ENCODE assay signal across 1 cellular context in the genomic region with DNA sequence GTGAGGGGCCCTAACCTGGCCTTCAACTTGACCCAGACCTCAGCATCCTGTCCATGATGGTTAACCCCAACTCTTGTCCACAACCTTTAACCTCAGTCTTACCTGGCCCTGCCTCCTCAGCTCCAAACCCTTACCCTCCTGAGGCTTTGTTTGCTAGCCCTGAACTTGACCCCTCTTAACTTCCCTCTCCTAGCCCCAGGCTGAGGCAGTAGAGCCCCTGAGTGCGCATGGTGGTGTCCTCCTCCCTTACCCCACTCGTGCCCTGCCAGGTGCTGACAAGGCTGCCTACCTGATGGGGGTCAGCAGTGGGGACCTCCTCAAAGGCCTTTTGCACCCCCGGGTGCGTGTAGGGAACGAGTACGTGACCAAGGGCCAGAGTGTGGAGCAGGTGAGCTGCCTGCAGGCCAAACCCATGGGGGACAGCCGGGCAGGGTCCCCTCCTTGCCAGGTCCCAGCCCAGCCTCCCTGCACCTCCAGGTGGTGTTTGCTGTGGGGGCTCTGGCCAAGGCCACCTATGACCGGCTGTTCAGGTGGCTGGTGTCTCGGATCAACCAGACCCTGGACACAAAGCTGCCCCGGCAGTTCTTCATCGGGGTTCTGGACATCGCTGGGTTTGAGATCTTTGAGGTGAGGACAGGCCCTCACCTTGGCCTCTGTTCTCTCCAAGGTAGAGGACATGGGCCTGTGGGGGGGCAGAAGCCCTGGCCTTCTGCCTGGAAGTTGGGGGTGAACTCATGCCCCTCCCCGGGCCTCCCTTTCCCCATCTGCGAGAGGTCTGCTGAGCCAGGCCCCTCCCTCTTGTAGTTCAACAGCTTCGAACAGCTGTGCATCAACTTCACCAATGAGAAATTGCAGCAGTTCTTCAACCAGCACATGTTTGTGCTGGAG.
TF ChIP-seq lines count a peak whose summit lies in the region.

No MANE protein-coding gene starts in this region.

TF ChIP-seq in HepG2, 621 proteins besides CTCF, POLR2A, EP300 and RAD21 (continued from another document and continues in another):
- TF ChIP-seq, protein P1, sequence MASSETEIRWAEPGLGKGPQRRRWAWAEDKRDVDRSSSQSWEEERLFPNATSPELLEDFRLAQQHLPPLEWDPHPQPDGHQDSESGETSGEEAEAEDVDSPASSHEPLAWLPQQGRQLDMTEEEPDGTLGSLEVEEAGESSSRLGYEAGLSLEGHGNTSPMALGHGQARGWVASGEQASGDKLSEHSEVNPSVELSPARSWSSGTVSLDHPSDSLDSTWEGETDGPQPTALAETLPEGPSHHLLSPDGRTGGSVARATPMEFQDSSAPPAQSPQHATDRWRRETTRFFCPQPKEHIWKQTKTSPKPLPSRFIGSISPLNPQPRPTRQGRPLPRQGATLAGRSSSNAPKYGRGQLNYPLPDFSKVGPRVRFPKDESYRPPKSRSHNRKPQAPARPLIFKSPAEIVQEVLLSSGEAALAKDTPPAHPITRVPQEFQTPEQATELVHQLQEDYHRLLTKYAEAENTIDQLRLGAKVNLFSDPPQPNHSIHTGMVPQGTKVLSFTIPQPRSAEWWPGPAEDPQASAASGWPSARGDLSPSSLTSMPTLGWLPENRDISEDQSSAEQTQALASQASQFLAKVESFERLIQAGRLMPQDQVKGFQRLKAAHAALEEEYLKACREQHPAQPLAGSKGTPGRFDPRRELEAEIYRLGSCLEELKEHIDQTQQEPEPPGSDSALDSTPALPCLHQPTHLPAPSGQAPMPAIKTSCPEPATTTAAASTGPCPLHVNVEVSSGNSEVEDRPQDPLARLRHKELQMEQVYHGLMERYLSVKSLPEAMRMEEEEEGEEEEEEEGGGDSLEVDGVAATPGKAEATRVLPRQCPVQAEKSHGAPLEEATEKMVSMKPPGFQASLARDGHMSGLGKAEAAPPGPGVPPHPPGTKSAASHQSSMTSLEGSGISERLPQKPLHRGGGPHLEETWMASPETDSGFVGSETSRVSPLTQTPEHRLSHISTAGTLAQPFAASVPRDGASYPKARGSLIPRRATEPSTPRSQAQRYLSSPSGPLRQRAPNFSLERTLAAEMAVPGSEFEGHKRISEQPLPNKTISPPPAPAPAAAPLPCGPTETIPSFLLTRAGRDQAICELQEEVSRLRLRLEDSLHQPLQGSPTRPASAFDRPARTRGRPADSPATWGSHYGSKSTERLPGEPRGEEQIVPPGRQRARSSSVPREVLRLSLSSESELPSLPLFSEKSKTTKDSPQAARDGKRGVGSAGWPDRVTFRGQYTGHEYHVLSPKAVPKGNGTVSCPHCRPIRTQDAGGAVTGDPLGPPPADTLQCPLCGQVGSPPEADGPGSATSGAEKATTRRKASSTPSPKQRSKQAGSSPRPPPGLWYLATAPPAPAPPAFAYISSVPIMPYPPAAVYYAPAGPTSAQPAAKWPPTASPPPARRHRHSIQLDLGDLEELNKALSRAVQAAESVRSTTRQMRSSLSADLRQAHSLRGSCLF (CRISPR knock-in tag; IDR thresholded peaks at IDR 0.05; ENCODE audit: borderline replicate concordance), result no peak
- peak; percentile 23; the same call in 1 of the 2 replicates for TF ChIP-seq JUNB (CRISPR knock-in tag; IDR thresholded peaks at IDR 0.05; ENCODE audit: borderline replicate concordance)
- no peak for TF ChIP-seq ZNF431 (CRISPR knock-in tag; IDR thresholded peaks at IDR 0.05; ENCODE audit: borderline replicate concordance, low read depth)
- no peak for TF ChIP-seq IRX3 (CRISPR knock-in tag; IDR thresholded peaks at IDR 0.05; ENCODE audit: borderline replicate concordance, low read depth)
- TF ChIP-seq GABPB1 (CRISPR knock-in tag; IDR thresholded peaks at IDR 0.05), result no peak
- 0 out of 2 replicates have a peak, but pooled peaks have one; percentile 5 for TF ChIP-seq EEA1 (CRISPR knock-in tag; IDR thresholded peaks at IDR 0.05; ENCODE audit: borderline replicate concordance)
- no peak for TF ChIP-seq ZBTB21 (CRISPR knock-in tag; IDR thresholded peaks at IDR 0.05)
- TF ChIP-seq, protein P2, sequence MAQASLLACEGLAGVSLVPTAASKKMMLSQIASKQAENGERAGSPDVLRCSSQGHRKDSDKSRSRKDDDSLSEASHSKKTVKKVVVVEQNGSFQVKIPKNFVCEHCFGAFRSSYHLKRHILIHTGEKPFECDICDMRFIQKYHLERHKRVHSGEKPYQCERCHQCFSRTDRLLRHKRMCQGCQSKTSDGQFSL (CRISPR knock-in tag; IDR thresholded peaks at IDR 0.05), result 0 out of 2 replicates have a peak, but pooled peaks have one; percentile 25
- TF ChIP-seq, protein P3, sequence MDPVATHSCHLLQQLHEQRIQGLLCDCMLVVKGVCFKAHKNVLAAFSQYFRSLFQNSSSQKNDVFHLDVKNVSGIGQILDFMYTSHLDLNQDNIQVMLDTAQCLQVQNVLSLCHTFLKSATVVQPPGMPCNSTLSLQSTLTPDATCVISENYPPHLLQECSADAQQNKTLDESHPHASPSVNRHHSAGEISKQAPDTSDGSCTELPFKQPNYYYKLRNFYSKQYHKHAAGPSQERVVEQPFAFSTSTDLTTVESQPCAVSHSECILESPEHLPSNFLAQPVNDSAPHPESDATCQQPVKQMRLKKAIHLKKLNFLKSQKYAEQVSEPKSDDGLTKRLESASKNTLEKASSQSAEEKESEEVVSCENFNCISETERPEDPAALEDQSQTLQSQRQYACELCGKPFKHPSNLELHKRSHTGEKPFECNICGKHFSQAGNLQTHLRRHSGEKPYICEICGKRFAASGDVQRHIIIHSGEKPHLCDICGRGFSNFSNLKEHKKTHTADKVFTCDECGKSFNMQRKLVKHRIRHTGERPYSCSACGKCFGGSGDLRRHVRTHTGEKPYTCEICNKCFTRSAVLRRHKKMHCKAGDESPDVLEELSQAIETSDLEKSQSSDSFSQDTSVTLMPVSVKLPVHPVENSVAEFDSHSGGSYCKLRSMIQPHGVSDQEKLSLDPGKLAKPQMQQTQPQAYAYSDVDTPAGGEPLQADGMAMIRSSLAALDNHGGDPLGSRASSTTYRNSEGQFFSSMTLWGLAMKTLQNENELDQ (CRISPR knock-in tag; IDR thresholded peaks at IDR 0.05; ENCODE audit: borderline replicate concordance), result no peak
- TF ChIP-seq, protein P4, sequence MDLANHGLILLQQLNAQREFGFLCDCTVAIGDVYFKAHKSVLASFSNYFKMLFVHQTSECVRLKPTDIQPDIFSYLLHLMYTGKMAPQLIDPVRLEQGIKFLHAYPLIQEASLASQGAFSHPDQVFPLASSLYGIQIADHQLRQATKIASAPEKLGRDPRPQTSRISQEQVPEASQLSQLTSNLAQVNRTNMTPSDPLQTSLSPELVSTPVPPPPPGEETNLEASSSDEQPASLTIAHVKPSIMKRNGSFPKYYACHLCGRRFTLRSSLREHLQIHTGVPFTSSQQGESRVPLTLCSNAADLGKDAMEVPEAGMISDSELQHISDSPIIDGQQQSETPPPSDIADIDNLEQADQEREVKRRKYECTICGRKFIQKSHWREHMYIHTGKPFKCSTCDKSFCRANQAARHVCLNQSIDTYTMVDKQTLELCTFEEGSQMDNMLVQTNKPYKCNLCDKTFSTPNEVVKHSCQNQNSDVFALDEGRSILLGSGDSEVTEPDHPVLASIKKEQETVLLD (CRISPR knock-in tag; IDR thresholded peaks at IDR 0.05; ENCODE audit: low read depth), result no peak
- TF ChIP-seq ZNF777 (CRISPR knock-in tag; IDR thresholded peaks at IDR 0.05), result no peak
- TF ChIP-seq ZNF674 (CRISPR knock-in tag; IDR thresholded peaks at IDR 0.05; ENCODE audit: low read depth), result no peak
- TF ChIP-seq ZNF383 (CRISPR knock-in tag; IDR thresholded peaks at IDR 0.05; ENCODE audit: borderline replicate concordance), result no peak
- no peak for TF ChIP-seq ASH2L (IDR thresholded peaks at IDR 0.05; ENCODE audit: insufficient read length, low read depth, low read length)
- no peak for TF ChIP-seq ZNF552 (CRISPR knock-in tag; IDR thresholded peaks at IDR 0.05; ENCODE audit: borderline replicate concordance)
- TF ChIP-seq ZNF343 (CRISPR knock-in tag; IDR thresholded peaks at IDR 0.05), result no peak
- TF ChIP-seq ZNF543 (CRISPR knock-in tag; IDR thresholded peaks at IDR 0.05), result no peak
- TF ChIP-seq, protein P5, sequence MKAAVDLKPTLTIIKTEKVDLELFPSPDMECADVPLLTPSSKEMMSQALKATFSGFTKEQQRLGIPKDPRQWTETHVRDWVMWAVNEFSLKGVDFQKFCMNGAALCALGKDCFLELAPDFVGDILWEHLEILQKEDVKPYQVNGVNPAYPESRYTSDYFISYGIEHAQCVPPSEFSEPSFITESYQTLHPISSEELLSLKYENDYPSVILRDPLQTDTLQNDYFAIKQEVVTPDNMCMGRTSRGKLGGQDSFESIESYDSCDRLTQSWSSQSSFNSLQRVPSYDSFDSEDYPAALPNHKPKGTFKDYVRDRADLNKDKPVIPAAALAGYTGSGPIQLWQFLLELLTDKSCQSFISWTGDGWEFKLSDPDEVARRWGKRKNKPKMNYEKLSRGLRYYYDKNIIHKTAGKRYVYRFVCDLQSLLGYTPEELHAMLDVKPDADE (CRISPR knock-in tag; IDR thresholded peaks at IDR 0.05), result no peak
- TF ChIP-seq, protein P6, sequence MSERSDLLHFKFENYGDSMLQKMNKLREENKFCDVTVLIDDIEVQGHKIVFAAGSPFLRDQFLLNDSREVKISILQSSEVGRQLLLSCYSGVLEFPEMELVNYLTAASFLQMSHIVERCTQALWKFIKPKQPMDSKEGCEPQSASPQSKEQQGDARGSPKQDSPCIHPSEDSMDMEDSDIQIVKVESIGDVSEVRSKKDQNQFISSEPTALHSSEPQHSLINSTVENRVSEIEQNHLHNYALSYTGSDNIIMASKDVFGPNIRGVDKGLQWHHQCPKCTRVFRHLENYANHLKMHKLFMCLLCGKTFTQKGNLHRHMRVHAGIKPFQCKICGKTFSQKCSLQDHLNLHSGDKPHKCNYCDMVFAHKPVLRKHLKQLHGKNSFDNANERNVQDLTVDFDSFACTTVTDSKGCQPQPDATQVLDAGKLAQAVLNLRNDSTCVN (CRISPR knock-in tag; IDR thresholded peaks at IDR 0.05; ENCODE audit: borderline replicate concordance), result 0 out of 2 replicates have a peak, but pooled peaks have one; percentile 17
- TF ChIP-seq NFATC3 (CRISPR knock-in tag; IDR thresholded peaks at IDR 0.05), result no peak
- no peak for TF ChIP-seq ZSCAN25 (CRISPR knock-in tag; IDR thresholded peaks at IDR 0.05)
- TF ChIP-seq ZNF484 (CRISPR knock-in tag; IDR thresholded peaks at IDR 0.05; ENCODE audit: borderline replicate concordance, low read depth), result no peak
- TF ChIP-seq, protein P7, sequence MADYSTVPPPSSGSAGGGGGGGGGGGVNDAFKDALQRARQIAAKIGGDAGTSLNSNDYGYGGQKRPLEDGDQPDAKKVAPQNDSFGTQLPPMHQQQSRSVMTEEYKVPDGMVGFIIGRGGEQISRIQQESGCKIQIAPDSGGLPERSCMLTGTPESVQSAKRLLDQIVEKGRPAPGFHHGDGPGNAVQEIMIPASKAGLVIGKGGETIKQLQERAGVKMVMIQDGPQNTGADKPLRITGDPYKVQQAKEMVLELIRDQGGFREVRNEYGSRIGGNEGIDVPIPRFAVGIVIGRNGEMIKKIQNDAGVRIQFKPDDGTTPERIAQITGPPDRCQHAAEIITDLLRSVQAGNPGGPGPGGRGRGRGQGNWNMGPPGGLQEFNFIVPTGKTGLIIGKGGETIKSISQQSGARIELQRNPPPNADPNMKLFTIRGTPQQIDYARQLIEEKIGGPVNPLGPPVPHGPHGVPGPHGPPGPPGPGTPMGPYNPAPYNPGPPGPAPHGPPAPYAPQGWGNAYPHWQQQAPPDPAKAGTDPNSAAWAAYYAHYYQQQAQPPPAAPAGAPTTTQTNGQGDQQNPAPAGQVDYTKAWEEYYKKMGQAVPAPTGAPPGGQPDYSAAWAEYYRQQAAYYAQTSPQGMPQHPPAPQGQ (CRISPR knock-in tag; IDR thresholded peaks at IDR 0.05; ENCODE audit: borderline replicate concordance), result 0 out of 2 replicates have a peak, but pooled peaks have one; percentile 67
- no peak for TF ChIP-seq NFIB (CRISPR knock-in tag; IDR thresholded peaks at IDR 0.05; ENCODE audit: borderline replicate concordance)
- no peak for TF ChIP-seq DR1 (CRISPR knock-in tag; IDR thresholded peaks at IDR 0.05)
- TF ChIP-seq ZSCAN22 (CRISPR knock-in tag; IDR thresholded peaks at IDR 0.05), result no peak
- TF ChIP-seq RAD51 (IDR thresholded peaks at IDR 0.05; ENCODE audit: borderline replicate concordance), result no peak
- TF ChIP-seq ZNF598 (CRISPR knock-in tag; IDR thresholded peaks at IDR 0.05; ENCODE audit: borderline replicate concordance), result no peak
- no peak for TF ChIP-seq ZNF468 (CRISPR knock-in tag; IDR thresholded peaks at IDR 0.05)
- TF ChIP-seq ZNF451 (CRISPR knock-in tag; IDR thresholded peaks at IDR 0.05), result no peak
- TF ChIP-seq, protein P8, sequence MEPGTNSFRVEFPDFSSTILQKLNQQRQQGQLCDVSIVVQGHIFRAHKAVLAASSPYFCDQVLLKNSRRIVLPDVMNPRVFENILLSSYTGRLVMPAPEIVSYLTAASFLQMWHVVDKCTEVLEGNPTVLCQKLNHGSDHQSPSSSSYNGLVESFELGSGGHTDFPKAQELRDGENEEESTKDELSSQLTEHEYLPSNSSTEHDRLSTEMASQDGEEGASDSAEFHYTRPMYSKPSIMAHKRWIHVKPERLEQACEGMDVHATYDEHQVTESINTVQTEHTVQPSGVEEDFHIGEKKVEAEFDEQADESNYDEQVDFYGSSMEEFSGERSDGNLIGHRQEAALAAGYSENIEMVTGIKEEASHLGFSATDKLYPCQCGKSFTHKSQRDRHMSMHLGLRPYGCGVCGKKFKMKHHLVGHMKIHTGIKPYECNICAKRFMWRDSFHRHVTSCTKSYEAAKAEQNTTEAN (CRISPR knock-in tag; conservative IDR thresholded peaks at IDR 0.05), result no peak
- no peak for TF ChIP-seq FOXO1 (CRISPR knock-in tag; IDR thresholded peaks at IDR 0.05)
- TF ChIP-seq PITX1 (CRISPR knock-in tag; IDR thresholded peaks at IDR 0.05), result no peak
- TF ChIP-seq U2AF2 (IDR thresholded peaks at IDR 0.05; ENCODE audit: low read depth, low read length), result no peak
- TF ChIP-seq, protein P9, sequence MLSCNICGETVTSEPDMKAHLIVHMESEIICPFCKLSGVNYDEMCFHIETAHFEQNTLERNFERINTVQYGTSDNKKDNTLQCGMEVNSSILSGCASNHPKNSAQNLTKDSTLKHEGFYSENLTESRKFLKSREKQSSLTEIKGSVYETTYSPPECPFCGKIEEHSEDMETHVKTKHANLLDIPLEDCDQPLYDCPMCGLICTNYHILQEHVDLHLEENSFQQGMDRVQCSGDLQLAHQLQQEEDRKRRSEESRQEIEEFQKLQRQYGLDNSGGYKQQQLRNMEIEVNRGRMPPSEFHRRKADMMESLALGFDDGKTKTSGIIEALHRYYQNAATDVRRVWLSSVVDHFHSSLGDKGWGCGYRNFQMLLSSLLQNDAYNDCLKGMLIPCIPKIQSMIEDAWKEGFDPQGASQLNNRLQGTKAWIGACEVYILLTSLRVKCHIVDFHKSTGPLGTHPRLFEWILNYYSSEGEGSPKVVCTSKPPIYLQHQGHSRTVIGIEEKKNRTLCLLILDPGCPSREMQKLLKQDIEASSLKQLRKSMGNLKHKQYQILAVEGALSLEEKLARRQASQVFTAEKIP (CRISPR knock-in tag; IDR thresholded peaks at IDR 0.05; ENCODE audit: borderline replicate concordance), result no peak
- no peak for TF ChIP-seq NR1H2 (CRISPR knock-in tag; IDR thresholded peaks at IDR 0.05; ENCODE audit: borderline replicate concordance, low read depth)
